In the genomic region with DNA sequence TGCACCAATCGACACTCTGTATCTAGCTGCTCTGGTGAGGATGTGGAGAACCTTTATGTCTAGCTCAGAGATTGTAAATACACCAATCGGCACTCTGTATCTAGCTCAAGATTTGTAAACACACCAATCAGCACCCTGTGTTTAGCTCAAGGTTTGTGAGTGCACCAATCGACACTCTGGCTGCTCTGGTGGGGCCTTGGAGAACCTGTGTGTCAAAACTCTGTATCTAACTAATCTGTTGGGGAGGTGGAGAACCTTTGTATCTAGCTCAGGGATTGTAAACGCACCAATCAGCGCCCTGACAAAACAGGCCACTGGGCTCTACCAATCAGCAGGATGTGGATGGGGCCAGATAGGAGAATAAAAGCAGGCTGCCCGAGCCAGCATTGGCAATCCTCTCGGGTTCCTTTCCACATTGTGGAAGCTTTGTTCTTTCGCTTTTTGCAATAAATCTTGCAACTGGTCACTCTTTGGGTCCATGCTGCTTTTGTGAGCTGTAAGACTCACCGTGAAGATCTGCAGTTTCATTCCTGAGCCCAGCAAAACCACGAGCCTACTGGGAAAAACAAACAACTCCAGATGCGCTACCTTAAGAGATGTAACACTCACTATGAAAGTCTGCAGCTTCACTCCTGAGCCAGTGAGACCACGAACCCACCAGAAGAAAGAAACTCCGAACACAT, we compare ENCODE assay signal across 1 cellular context. TPM values are rescaled to one million over a fixed set of nuclear protein-coding genes. Genes with fewer than 3 reads are reported as not detected.
"Had no signal": no experiment of that assay in that cellular context is flagged by ENCODE, and none has a peak within 500 bp of the region (broad histone marks: within the 10 kb centered on the region; RNA-seq: fewer than 3 reads in every experiment).

No MANE protein-coding gene starts in this region.

RNA-seq across cellular contexts. Expression of a gene that starts 46.4 kb away (rescaled TPM):
- polyA plus RNA-seq: immature natural killer cell had no signal
